In the genomic region with DNA sequence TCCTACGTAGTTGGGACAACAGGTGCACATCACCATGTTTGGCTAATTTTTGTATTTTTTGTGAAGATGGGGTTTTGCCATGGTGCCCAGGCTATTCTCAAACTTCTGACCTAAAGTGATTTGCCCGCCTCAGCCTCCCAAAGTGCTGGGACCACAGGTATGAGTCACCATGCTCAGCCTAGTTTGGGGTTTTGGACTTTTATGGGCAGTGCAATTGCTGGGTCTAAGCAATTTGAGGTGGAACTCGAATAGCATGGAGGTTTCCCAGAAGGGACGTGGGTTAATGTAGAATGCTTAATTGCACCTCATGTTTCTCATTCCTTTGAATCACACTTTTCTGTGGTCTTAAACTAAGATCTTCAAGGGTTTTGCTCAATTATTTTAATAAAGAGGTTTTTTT, we compare ENCODE assay signal across 21 cellular contexts.
"Had no signal": no experiment of that assay in that cellular context is flagged by ENCODE, and none has a peak within 500 bp of the region (broad histone marks: within the 10 kb centered on the region; RNA-seq: fewer than 3 reads in every experiment).

No MANE protein-coding gene starts in this region.

- H3K36me3 Mint-ChIP-seq: memory B cell; naive B cell; neural progenitor cell; stimulated activated naive B cell treated with anti-CD40 and anti-IgM and Interleukin-4, amounts not matched to agents 10 μg/mL and 1 μg/mL and 100 μg/mL, for 72 hours had no signal

- ATAC-seq: esophagus mucosa; gastroesophageal sphincter; heart left ventricle; left lobe of liver; mucosa of descending colon; right cardiac atrium; stimulated activated naive B cell treated with anti-CD40 and anti-IgM and Interleukin-4, amounts not matched to agents 10 μg/mL and 1 μg/mL and 100 μg/mL, for 72 hours; upper lobe of right lung had no signal

- H3K27me3 Mint-ChIP-seq: memory B cell; stimulated activated naive B cell treated with anti-CD40 and anti-IgM and Interleukin-4, amounts not matched to agents 10 μg/mL and 1 μg/mL and 100 μg/mL, for 72 hours; stimulated activated naive CD8-positive, alpha-beta T cell treated with anti-CD3 and anti-CD28 coated beads, Interleukin-15, Interleukin-2, amounts not matched to agents 100 ng/mL and 50 ng/mL, for 24 hours had no signal

- H3K9me3 Mint-ChIP-seq: nephron; stimulated activated naive B cell treated with anti-CD40 and anti-IgM and Interleukin-4, amounts not matched to agents 10 μg/mL and 1 μg/mL and 100 μg/mL, for 72 hours; stimulated activated naive CD8-positive, alpha-beta T cell treated with anti-CD3 and anti-CD28 coated beads, Interleukin-15, Interleukin-2, amounts not matched to agents 100 ng/mL and 50 ng/mL, for 24 hours had no signal

- DNase-seq: dorsolateral prefrontal cortex; effector CD4-positive, alpha-beta T cell; foreskin fibroblast; heart left ventricle; kidney; mucosa of descending colon; naive B cell; right cardiac atrium; sigmoid colon; spleen; stimulated activated CD4-positive, alpha-beta T cell treated with anti-CD3 and anti-CD28 coated beads, Interleukin-2, amount 100 ng/mL, for 48 hours; stimulated activated naive B cell treated with anti-CD40 and anti-IgM and Interleukin-4, amounts not matched to agents 10 μg/mL and 1 μg/mL and 100 μg/mL, for 72 hours; upper lobe of right lung; uterus had no signal

- H3K4me1 Mint-ChIP-seq: memory B cell; naive B cell; nephron; stimulated activated naive B cell treated with anti-CD40 and anti-IgM and Interleukin-4, amounts not matched to agents 10 μg/mL and 1 μg/mL and 100 μg/mL, for 72 hours had no signal

- H3K27ac Mint-ChIP-seq: memory B cell; naive B cell; nephron; neural progenitor cell; stimulated activated naive B cell treated with anti-CD40 and anti-IgM and Interleukin-4, amounts not matched to agents 10 μg/mL and 1 μg/mL and 100 μg/mL, for 72 hours; stimulated activated naive CD8-positive, alpha-beta T cell treated with anti-CD3 and anti-CD28 coated beads, Interleukin-15, Interleukin-2, amounts not matched to agents 100 ng/mL and 50 ng/mL, for 24 hours had no signal

- H3K4me3 Mint-ChIP-seq: memory B cell; naive B cell; nephron; neural progenitor cell; stimulated activated naive B cell treated with anti-CD40 and anti-IgM and Interleukin-4, amounts not matched to agents 10 μg/mL and 1 μg/mL and 100 μg/mL, for 72 hours; stimulated activated naive CD8-positive, alpha-beta T cell treated with anti-CD3 and anti-CD28 coated beads, Interleukin-15, Interleukin-2, amounts not matched to agents 100 ng/mL and 50 ng/mL, for 24 hours had no signal
